1 cellular context compared by ENCODE assay signal in genomic region chr15:35307676-35308075, GRCh38.
TF ChIP-seq lines count a peak whose summit lies in the region.

No MANE protein-coding gene starts in this region.

TF ChIP-seq in SK-N-SH treated with all-trans-retinoic acid at 6 μM for 48 hours, 23 proteins besides CTCF, POLR2A, EP300 and RAD21 (continued from another document):
- TF ChIP-seq CREB5 (CRISPR knock-in tag; IDR thresholded peaks at IDR 0.05; ENCODE audit: low read depth) (no peak), CSDC2 (CRISPR knock-in tag; IDR thresholded peaks at IDR 0.05) (no peak)
